Comparison of ENCODE assay signal across 23 cellular contexts in genomic region chr1:5884110-5884509, GRCh38.
"Had no signal": no experiment of that assay in that cellular context is flagged by ENCODE, and none has a peak within 500 bp of the region (broad histone marks: within the 10 kb centered on the region; RNA-seq: fewer than 3 reads in every experiment).

No MANE protein-coding gene starts in this region.

- H3K4me2 ChIP-seq: smooth muscle cell had no signal

- H3K9me3 ChIP-seq: mucosa of descending colon, psoas muscle, right lobe of liver, testis, thyroid gland, transverse colon, vagina had no signal

- DNase-seq: hypothalamus; immature natural killer cell; left ventricle myocardium inferior; midbrain; mucosa of descending colon; naive thymus-derived CD4-positive, alpha-beta T cell; stimulated activated CD4-positive, alpha-beta T cell treated with anti-CD3 and anti-CD28 coated beads, Interleukin-2, amount 100 ng/mL, for 24 hours; stimulated activated CD4-positive, alpha-beta T cell treated with anti-CD3 and anti-CD28 coated beads, Interleukin-4, amount 100 ng/mL, for 1 hour; stimulated activated naive B cell treated with anti-CD40 and anti-IgM and Interleukin-4, amounts not matched to agents 10 μg/mL and 1 μg/mL and 100 μg/mL, for 72 hours; stimulated activated naive CD8-positive, alpha-beta T cell treated with anti-CD3 and anti-CD28 coated beads, Interleukin-15, Interleukin-2, amounts not matched to agents 100 U/mL and 50 U/mL, for 24 hours; stomach; testis; thyroid gland; transverse colon; upper lobe of left lung had no signal

- H3K4me1 ChIP-seq: parathyroid adenoma, psoas muscle, right lobe of liver, stomach, testis, transverse colon, upper lobe of left lung, vagina had no signal

- H3K27ac ChIP-seq: left ventricle myocardium inferior, parathyroid adenoma, psoas muscle, right lobe of liver, stomach, testis, thyroid gland, transverse colon, upper lobe of left lung, vagina had no signal

- H3K27me3 Mint-ChIP-seq: memory B cell; naive thymus-derived CD4-positive, alpha-beta T cell; natural killer cell treated with Interleukin-12 subunit alpha and Interleukin-12 subunit beta and Interleukin-15 and Interleukin-18, amount 100 ng/mL, for 72 hours; stimulated activated naive B cell treated with anti-CD40 and anti-IgM and Interleukin-4, amounts not matched to agents 10 μg/mL and 1 μg/mL and 100 μg/mL, for 72 hours had no signal

- H3K27ac Mint-ChIP-seq: immature natural killer cell; memory B cell; natural killer cell treated with Interleukin-12 subunit alpha and Interleukin-12 subunit beta and Interleukin-15 and Interleukin-18, amount 100 ng/mL, for 72 hours; stimulated activated naive B cell treated with anti-CD40 and anti-IgM and Interleukin-4, amounts not matched to agents 10 μg/mL and 1 μg/mL and 100 μg/mL, for 72 hours had no signal

- H3K4me3 ChIP-seq: left ventricle myocardium inferior, mucosa of descending colon, psoas muscle, right lobe of liver, smooth muscle cell, stomach, testis, thyroid gland, transverse colon, upper lobe of left lung, vagina had no signal

- H3K9me3 Mint-ChIP-seq: immature natural killer cell; natural killer cell treated with Interleukin-12 subunit alpha and Interleukin-12 subunit beta and Interleukin-15 and Interleukin-18, amount 100 ng/mL, for 72 hours had no signal

- H3K79me2 ChIP-seq: parathyroid adenoma had no signal

- H3K27me3 ChIP-seq: right lobe of liver, stomach, testis, thyroid gland, transverse colon, upper lobe of left lung, vagina had no signal

- H3K4me3 Mint-ChIP-seq: immature natural killer cell; memory B cell; naive thymus-derived CD4-positive, alpha-beta T cell; natural killer cell treated with Interleukin-12 subunit alpha and Interleukin-12 subunit beta and Interleukin-15 and Interleukin-18, amount 100 ng/mL, for 72 hours; stimulated activated naive B cell treated with anti-CD40 and anti-IgM and Interleukin-4, amounts not matched to agents 10 μg/mL and 1 μg/mL and 100 μg/mL, for 72 hours had no signal

- H3K36me3 ChIP-seq: right lobe of liver had no signal

- ATAC-seq: mucosa of descending colon; naive thymus-derived CD4-positive, alpha-beta T cell; natural killer cell treated with Interleukin-12 subunit alpha and Interleukin-12 subunit beta and Interleukin-15 and Interleukin-18, amount 100 ng/mL, for 72 hours; psoas muscle; right lobe of liver; stimulated activated naive B cell treated with anti-CD40 and anti-IgM and Interleukin-4, amounts not matched to agents 10 μg/mL and 1 μg/mL and 100 μg/mL, for 72 hours; stimulated activated naive CD8-positive, alpha-beta T cell treated with anti-CD3 and anti-CD28 coated beads, Interleukin-15, Interleukin-2, amounts not matched to agents 100 U/mL and 50 U/mL, for 24 hours had no signal

- H3K4me1 Mint-ChIP-seq: immature natural killer cell; memory B cell; stimulated activated naive B cell treated with anti-CD40 and anti-IgM and Interleukin-4, amounts not matched to agents 10 μg/mL and 1 μg/mL and 100 μg/mL, for 72 hours had no signal

- FAIRE-seq: islet of Langerhans had no signal

- H2AFZ ChIP-seq: parathyroid adenoma had no signal
